ENCODE assay signal across 8 cellular contexts in the genomic region with DNA sequence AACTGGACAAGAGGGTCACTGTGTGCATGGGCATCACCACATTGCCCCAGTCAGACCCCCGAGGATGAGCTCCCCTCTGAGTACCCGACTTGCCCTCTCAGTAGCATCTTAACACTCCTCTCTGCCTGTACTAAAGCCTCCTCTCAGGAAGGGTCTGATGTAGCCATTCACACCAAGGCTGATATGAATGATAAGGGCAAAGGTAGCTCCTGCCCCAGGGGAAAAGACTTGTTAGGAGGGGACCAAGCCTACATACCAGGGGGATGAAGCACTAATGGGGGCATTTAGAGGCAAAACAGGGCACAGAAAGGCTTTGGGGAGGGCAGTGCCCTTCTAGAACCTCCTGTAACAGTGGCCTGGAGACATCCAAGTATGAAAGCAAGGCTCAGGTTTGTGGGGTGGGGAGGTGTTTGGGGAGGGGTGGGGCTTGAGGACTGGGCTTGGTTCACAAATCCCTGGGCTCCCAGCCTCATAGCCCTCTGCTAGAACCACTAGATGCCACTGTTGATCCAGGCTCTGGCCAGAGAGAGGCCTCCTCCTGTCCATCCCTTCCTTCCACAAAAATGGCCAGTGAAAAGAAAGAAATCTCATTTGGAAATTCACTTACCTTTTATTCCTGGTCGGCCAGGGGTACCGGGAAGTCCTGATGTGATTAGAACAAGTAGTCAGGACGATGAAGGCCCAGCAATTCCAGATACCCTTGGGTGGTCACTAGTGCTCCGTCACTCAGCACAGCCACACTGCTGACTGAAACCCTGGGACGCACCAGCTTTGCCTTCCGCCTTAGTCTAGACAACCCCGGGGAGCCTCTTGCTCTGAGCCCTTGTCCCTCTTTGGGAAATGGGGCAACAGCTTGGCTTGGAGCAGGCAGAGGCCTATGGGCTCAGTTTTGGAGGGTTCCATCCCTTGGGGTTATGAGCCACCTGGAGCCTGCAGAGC. TPM values are rescaled to one million over a fixed set of nuclear protein-coding genes. Genes with fewer than 3 reads are reported as not detected.
A peak's percentile ranks its signal among the peaks of the same experiment; 100 is the strongest.
DNase-seq lines count a peak whose midpoint lies in the region; ATAC-seq and TF ChIP-seq lines count a peak whose summit lies in the region.

No MANE protein-coding gene starts in this region.

- no peaks in the 10 kb centered on the region for H3K36me3 ChIP-seq in upper lobe of left lung

- DNase-seq in NCI-H510A treated with DMSO at 0.1 percent for 48 hours (lab: John Stamatoyannopoulos, UW) (peak; percentile 6), NCI-H510A (lab: John Stamatoyannopoulos, UW) (no peak), LoVo (ENCODE audit: low spot score) (peak; percentile 34), kidney glomerular epithelial cell (lab: John Stamatoyannopoulos, UW) (peak; percentile 63), upper lobe of left lung (peak in 1 of 2 donors; percentile 45)

- TF ChIP-seq CTCF in brain (conservative IDR thresholded peaks at IDR 0.05): peak; percentile 72 to 80
- TF ChIP-seq CTCF in upper lobe of left lung (IDR thresholded peaks at IDR 0.05): peak in 5 of 6 experiments; percentile 38 to 65 (median 41)

- no peak overlapping the region for H3K27ac Mint-ChIP-seq in brain

- WGBS in upper lobe of left lung, 2 donors: 85 to 91% methylated on average over 9 of the region's 9 CpGs

- no peaks in the 10 kb centered on the region for H3K27me3 ChIP-seq in upper lobe of left lung

- H3K4me1 ChIP-seq in upper lobe of left lung: peaks cover 7 to 13% (median 9%) of the 10 kb centered on the region in 4 donors

- TF ChIP-seq POLR2A in upper lobe of left lung (IDR thresholded peaks at IDR 0.05): no peak

- no peak overlapping the region for H3K4me3 ChIP-seq in upper lobe of left lung

- H3K9me3 ChIP-seq in upper lobe of left lung: no peaks in the 10 kb centered on the region

- H3K36me3 Mint-ChIP-seq in brain: no peaks in the 10 kb centered on the region

- ATAC-seq in upper lobe of left lung (ENCODE audit: low FRiP score in 2 of 2) (peak in 1 of 2 donors; percentile 72), GM21447 (IDR thresholded peaks at IDR 0.05; ENCODE audit: unreplicated experiment) (no peak), GM18519 (IDR thresholded peaks at IDR 0.05; ENCODE audit: low FRiP score, unreplicated experiment) (no peak)

- H3K9me3 Mint-ChIP-seq in brain: no peaks in the 10 kb centered on the region

- H3K27me3 Mint-ChIP-seq in brain: peaks cover 14% of the 10 kb centered on the region

- no peak overlapping the region for H3K27ac ChIP-seq in upper lobe of left lung

- H3K4me3 Mint-ChIP-seq in brain: no peak overlapping the region

- no peak for TF ChIP-seq EP300 in upper lobe of left lung (IDR thresholded peaks at IDR 0.05)

- no peaks in the 10 kb centered on the region for H3K4me1 Mint-ChIP-seq in brain

RNA-seq across cellular contexts. Expression of a gene that starts 40.3 kb away (rescaled TPM):
- polyA plus RNA-seq in brain (ENCODE audit: insufficient read depth, low read depth, low replicate concordance): 0.63 TPM
- total RNA-seq in upper lobe of left lung: 1 to 10 TPM; 1.0 to 2.0 (median 1.6) TPM
